In the genomic region with DNA sequence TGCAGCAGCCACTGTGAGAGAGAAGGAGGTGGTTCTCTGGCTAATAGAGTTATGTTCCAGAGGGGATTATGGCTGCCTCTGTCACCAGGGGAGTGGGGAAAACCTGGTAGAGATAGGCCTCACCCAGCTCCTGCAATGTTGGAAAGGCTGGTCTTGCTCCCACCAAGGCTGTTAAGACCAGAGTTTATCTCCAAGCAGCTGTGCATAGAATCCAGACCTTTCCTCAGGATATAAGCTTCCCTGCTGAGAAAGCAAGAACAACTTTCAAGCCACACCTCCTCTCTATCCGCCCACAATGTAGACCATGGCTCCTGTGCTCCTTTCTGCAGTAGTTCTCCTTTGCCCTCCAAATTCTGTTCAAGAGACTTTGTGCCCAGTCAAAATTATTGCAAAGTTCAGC, we compare ENCODE assay signal across 39 cellular contexts.
"Had no signal": no experiment of that assay in that cellular context is flagged by ENCODE, and none has a peak within 500 bp of the region (broad histone marks: within the 10 kb centered on the region; RNA-seq: fewer than 3 reads in every experiment).

No MANE protein-coding gene starts in this region.

- FAIRE-seq: astrocyte, bronchial epithelial cell had no signal

- DNase-seq: activated effector memory CD4-positive, alpha-beta T cell treated with anti-CD3 and anti-CD28 coated beads, Interleukin-2, amount 50 U/mL, for 16 hours; activated effector memory CD4-positive, alpha-beta T cell treated with Interleukin-2 at 50 U/mL for 16 hours; activated gamma-delta T cell; activated gamma-delta T cell treated with Interleukin-2 at 50 U/mL for 16 hours; activated naive CD4-positive, alpha-beta T cell; activated naive CD4-positive, alpha-beta T cell treated with anti-CD3 and anti-CD28 coated beads for 36 hours; activated naive CD4-positive, alpha-beta T cell treated with anti-CD3 and anti-CD28 coated beads, Interleukin-2, amount 10 ng/mL, durations not matched to agents 7 days and 5 days; activated naive CD4-positive, alpha-beta T cell treated with anti-CD3 and anti-CD28 coated beads, Interleukin-2, amount 50 U/mL, for 16 hours; activated naive CD4-positive, alpha-beta T cell treated with Interleukin-2 at 50 U/mL for 16 hours; activated naive CD8-positive, alpha-beta T cell treated with anti-CD3 and anti-CD28 coated beads for 36 hours; activated naive CD8-positive, alpha-beta T cell treated with anti-CD3 and anti-CD28 coated beads, Interleukin-2, amount 10 ng/mL, durations not matched to agents 7 days and 5 days; activated naive CD8-positive, alpha-beta T cell treated with anti-CD3 and anti-CD28 coated beads, Interleukin-2, amount 50 U/mL, for 24 hours; activated T-cell treated with anti-CD3 and anti-CD28 coated beads, Interleukin-2, amount 50 U/mL, for 24 hours; activated T-cell treated with anti-CD3 and anti-CD28 coated beads, Interleukin-2, amount 50 U/mL, for 4 hours; activated T-cell treated with anti-CD3 and anti-CD28 coated beads, Interleukin-2, amount 50 U/mL, for 48 hours; activated T-cell treated with anti-CD3 and anti-CD28 coated beads, Interleukin-2, amount 50 U/mL, for 72 hours; adrenal gland; amniotic stem cell; amygdala; anterior cingulate cortex; aorta; body of pancreas; brain microvascular endothelial cell; caudate nucleus; central memory CD4-positive, alpha-beta T cell; cerebellar nuclear complex had no signal

- H3K27ac ChIP-seq: adrenal gland, ascending aorta, body of pancreas, brain microvascular endothelial cell, breast epithelium, cardiac muscle cell had no signal

- H3K4me1 ChIP-seq: adrenal gland, ascending aorta, body of pancreas, breast epithelium had no signal

- H3K4me3 ChIP-seq: adrenal gland, ascending aorta, body of pancreas, breast epithelium, cardiac muscle cell had no signal

- H3K9me3 ChIP-seq: adrenal gland, body of pancreas had no signal

- H3K36me3 ChIP-seq: adrenal gland, ascending aorta, brain microvascular endothelial cell, breast epithelium, cardiac muscle cell had no signal

- H3K27me3 ChIP-seq: adrenal gland, ascending aorta, body of pancreas, brain microvascular endothelial cell, breast epithelium, cardiac muscle cell had no signal

- H3K4me1 Mint-ChIP-seq: activated naive CD4-positive, alpha-beta T cell treated with anti-CD3 and anti-CD28 coated beads, Interleukin-2, amount 10 ng/mL, durations not matched to agents 7 days and 5 days; activated naive CD4-positive, alpha-beta T cell treated with anti-CD3 and anti-CD28 coated beads, Interleukin-2, amount 50 U/mL, for 24 hours; activated naive CD8-positive, alpha-beta T cell treated with anti-CD3 and anti-CD28 coated beads for 36 hours; activated naive CD8-positive, alpha-beta T cell treated with anti-CD3 and anti-CD28 coated beads, Interleukin-2, amount 10 ng/mL, durations not matched to agents 7 days and 5 days; activated naive CD8-positive, alpha-beta T cell treated with anti-CD3 and anti-CD28 coated beads, Interleukin-2, amount 50 U/mL, for 24 hours; activated T-helper 17 cell treated with anti-CD3 and anti-CD28 coated beads, Interleukin-2, amount 50 U/mL, for 72 hours; brain; central memory CD8-positive, alpha-beta T cell had no signal

- ATAC-seq: activated naive CD4-positive, alpha-beta T cell treated with anti-CD3 and anti-CD28 coated beads, Interleukin-2, amount 50 U/mL, for 72 hours; activated naive CD8-positive, alpha-beta T cell treated with anti-CD3 and anti-CD28 coated beads, Interleukin-2, amount 50 U/mL, for 24 hours; activated T-cell treated with anti-CD3 and anti-CD28 coated beads, Interleukin-2, amount 50 U/mL, for 4 hours; activated T-cell treated with anti-CD3 and anti-CD28 coated beads, Interleukin-2, amount 50 U/mL, for 72 hours; activated T-helper 17 cell treated with anti-CD3 and anti-CD28 coated beads, Interleukin-2, amount 50 U/mL, for 72 hours; body of pancreas had no signal

- H3K27ac Mint-ChIP-seq: activated naive CD4-positive, alpha-beta T cell treated with anti-CD3 and anti-CD28 coated beads for 36 hours; activated naive CD4-positive, alpha-beta T cell treated with anti-CD3 and anti-CD28 coated beads, Interleukin-2, amount 10 ng/mL, durations not matched to agents 7 days and 5 days; activated naive CD4-positive, alpha-beta T cell treated with anti-CD3 and anti-CD28 coated beads, Interleukin-2, amount 50 U/mL, for 24 hours; activated naive CD8-positive, alpha-beta T cell; activated naive CD8-positive, alpha-beta T cell treated with anti-CD3 and anti-CD28 coated beads for 36 hours; activated naive CD8-positive, alpha-beta T cell treated with anti-CD3 and anti-CD28 coated beads, Interleukin-2, amount 10 ng/mL, durations not matched to agents 7 days and 5 days; activated naive CD8-positive, alpha-beta T cell treated with anti-CD3 and anti-CD28 coated beads, Interleukin-2, amount 50 U/mL, for 24 hours; activated T-cell treated with anti-CD3 and anti-CD28 coated beads, Interleukin-2, amount 50 U/mL, for 24 hours; activated T-cell treated with anti-CD3 and anti-CD28 coated beads, Interleukin-2, amount 50 U/mL, for 72 hours; activated T-helper 1 cell treated with anti-CD3 and anti-CD28 coated beads, Interleukin-12 subunit alpha, Interleukin-12 subunit beta, Interleukin-2, Interleukin-4 antibody, amounts not matched to agents 30 ng/mL and 10 ng/mL and 1 ng/mL, durations not matched to agents 14 hours and 24 hours and 36 hours; activated T-helper 17 cell treated with anti-CD3 and anti-CD28 coated beads, Interleukin-2, amount 50 U/mL, for 72 hours; activated T-helper 2 cell treated with anti-CD3 and anti-CD28 coated beads, Interferon-gamma antibody, Interleukin-2, Interleukin-4, amounts not matched to agents 10 μg/mL and 5 μg/mL and 100 μg/mL, durations not matched to agents 14 hours and 24 hours and 36 hours; brain had no signal

- H3K36me3 Mint-ChIP-seq: activated naive CD4-positive, alpha-beta T cell treated with anti-CD3 and anti-CD28 coated beads, Interleukin-2, amount 10 ng/mL, durations not matched to agents 7 days and 5 days; activated naive CD4-positive, alpha-beta T cell treated with anti-CD3 and anti-CD28 coated beads, Interleukin-2, amount 50 U/mL, for 24 hours; activated naive CD4-positive, alpha-beta T cell treated with anti-CD3 and anti-CD28 coated beads, Interleukin-2, amount 50 U/mL, for 72 hours; activated naive CD8-positive, alpha-beta T cell; activated naive CD8-positive, alpha-beta T cell treated with anti-CD3 and anti-CD28 coated beads for 36 hours; activated naive CD8-positive, alpha-beta T cell treated with anti-CD3 and anti-CD28 coated beads, Interleukin-2, amount 10 ng/mL, durations not matched to agents 7 days and 5 days; brain had no signal

- H3K4me3 Mint-ChIP-seq: activated naive CD4-positive, alpha-beta T cell treated with anti-CD3 and anti-CD28 coated beads for 36 hours; activated naive CD4-positive, alpha-beta T cell treated with anti-CD3 and anti-CD28 coated beads, Interleukin-2, amount 10 ng/mL, durations not matched to agents 7 days and 5 days; activated naive CD4-positive, alpha-beta T cell treated with anti-CD3 and anti-CD28 coated beads, Interleukin-2, amount 50 U/mL, for 24 hours; activated naive CD8-positive, alpha-beta T cell; activated naive CD8-positive, alpha-beta T cell treated with anti-CD3 and anti-CD28 coated beads for 36 hours; activated naive CD8-positive, alpha-beta T cell treated with anti-CD3 and anti-CD28 coated beads, Interleukin-2, amount 10 ng/mL, durations not matched to agents 7 days and 5 days; activated naive CD8-positive, alpha-beta T cell treated with anti-CD3 and anti-CD28 coated beads, Interleukin-2, amount 50 U/mL, for 24 hours; activated T-cell treated with anti-CD3 and anti-CD28 coated beads, Interleukin-2, amount 50 U/mL, for 24 hours; activated T-cell treated with anti-CD3 and anti-CD28 coated beads, Interleukin-2, amount 50 U/mL, for 4 hours; activated T-cell treated with anti-CD3 and anti-CD28 coated beads, Interleukin-2, amount 50 U/mL, for 72 hours; activated T-helper 1 cell treated with anti-CD3 and anti-CD28 coated beads, Interleukin-12 subunit alpha, Interleukin-12 subunit beta, Interleukin-2, Interleukin-4 antibody, amounts not matched to agents 30 ng/mL and 10 ng/mL and 1 ng/mL, durations not matched to agents 14 hours and 24 hours and 36 hours; activated T-helper 17 cell treated with anti-CD3 and anti-CD28 coated beads, Interleukin-2, amount 50 U/mL, for 72 hours; brain; central memory CD8-positive, alpha-beta T cell had no signal

- H3K27me3 Mint-ChIP-seq: activated naive CD4-positive, alpha-beta T cell treated with anti-CD3 and anti-CD28 coated beads, Interleukin-2, amount 10 ng/mL, durations not matched to agents 7 days and 5 days; activated naive CD4-positive, alpha-beta T cell treated with anti-CD3 and anti-CD28 coated beads, Interleukin-2, amount 50 U/mL, for 24 hours; activated naive CD8-positive, alpha-beta T cell; activated naive CD8-positive, alpha-beta T cell treated with anti-CD3 and anti-CD28 coated beads for 36 hours; activated naive CD8-positive, alpha-beta T cell treated with anti-CD3 and anti-CD28 coated beads, Interleukin-2, amount 10 ng/mL, durations not matched to agents 7 days and 5 days; activated naive CD8-positive, alpha-beta T cell treated with anti-CD3 and anti-CD28 coated beads, Interleukin-2, amount 50 U/mL, for 24 hours; activated T-cell treated with anti-CD3 and anti-CD28 coated beads, Interleukin-2, amount 50 U/mL, for 24 hours; activated T-helper 17 cell treated with anti-CD3 and anti-CD28 coated beads, Interleukin-2, amount 50 U/mL, for 72 hours; central memory CD8-positive, alpha-beta T cell had no signal
